ENCODE assay signal across 17 cellular contexts in the genomic region with DNA sequence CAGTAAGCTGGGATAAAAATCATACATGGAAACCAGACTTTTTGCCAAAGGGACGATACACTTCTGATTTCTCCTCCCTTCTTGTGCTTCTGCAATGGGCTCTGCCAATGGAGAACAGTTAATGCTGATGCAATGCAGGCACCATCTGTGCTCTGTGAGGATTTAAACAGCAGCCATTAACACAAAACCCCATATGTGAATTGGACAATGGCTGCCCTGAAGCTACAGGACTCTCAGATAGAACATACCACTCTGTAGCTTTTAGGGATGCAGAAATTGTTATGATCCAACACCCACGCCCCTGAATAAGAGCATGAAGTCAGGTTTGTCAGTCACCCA.
A peak's percentile ranks its signal among the peaks of the same experiment; 100 is the strongest.
DNase-seq lines count a peak whose midpoint lies in the region; ATAC-seq and TF ChIP-seq lines count a peak whose summit lies in the region.
"Had no signal": no experiment of that assay in that cellular context is flagged by ENCODE, and none has a peak within 500 bp of the region (broad histone marks: within the 10 kb centered on the region; RNA-seq: fewer than 3 reads in every experiment).

No MANE protein-coding gene starts in this region.

- H3K27ac Mint-ChIP-seq in activated naive CD4-positive, alpha-beta T cell treated with anti-CD3 and anti-CD28 coated beads for 36 hours = peak overlapping the region; percentile 82
- H3K27ac Mint-ChIP-seq in activated naive CD8-positive, alpha-beta T cell = peak overlapping the region; percentile 84
- H3K27ac Mint-ChIP-seq in stimulated activated memory B cell treated with anti-CD40 and anti-IgM and Interleukin-4, amounts not matched to agents 10 μg/mL and 1 μg/mL and 100 μg/mL, for 72 hours = peak overlapping the region; percentile 50

- peaks cover 71% of the 10 kb centered on the region for H3K4me1 Mint-ChIP-seq in activated naive CD4-positive, alpha-beta T cell treated with anti-CD3 and anti-CD28 coated beads for 36 hours (ENCODE audit: low read depth)
- H3K4me1 Mint-ChIP-seq in activated naive CD8-positive, alpha-beta T cell (ENCODE audit: low read depth) = peaks cover 74% of the 10 kb centered on the region
- H3K4me1 Mint-ChIP-seq in stimulated activated memory B cell treated with anti-CD40 and anti-IgM and Interleukin-4, amounts not matched to agents 10 μg/mL and 1 μg/mL and 100 μg/mL, for 72 hours = peaks cover 45% of the 10 kb centered on the region

- TF ChIP-seq CTCF in testis (IDR thresholded peaks at IDR 0.05) = no peak

- H3K4me3 Mint-ChIP-seq in activated naive CD4-positive, alpha-beta T cell treated with anti-CD3 and anti-CD28 coated beads for 36 hours = no peak overlapping the region
- H3K4me3 Mint-ChIP-seq in activated naive CD8-positive, alpha-beta T cell = no peak overlapping the region
- no peak overlapping the region for H3K4me3 Mint-ChIP-seq in stimulated activated memory B cell treated with anti-CD40 and anti-IgM and Interleukin-4, amounts not matched to agents 10 μg/mL and 1 μg/mL and 100 μg/mL, for 72 hours
- H3K4me3 Mint-ChIP-seq: CD4-positive, CD25-positive, alpha-beta regulatory T cell had no signal

- H3K4me1 ChIP-seq in testis = no peaks in the 10 kb centered on the region
- H3K4me1 ChIP-seq: right lobe of liver had no signal

- TF ChIP-seq POLR2A in testis (IDR thresholded peaks at IDR 0.05) = no peak

- no peak for ATAC-seq in stimulated activated memory B cell treated with anti-CD40 and anti-IgM and Interleukin-4, amounts not matched to agents 10 μg/mL and 1 μg/mL and 100 μg/mL, for 72 hours
- ATAC-seq: left lobe of liver, right lobe of liver had no signal

- 73 to 81% methylated on average over 2 of the region's 2 CpGs for WGBS in testis, 2 donors

- H3K27me3 Mint-ChIP-seq in activated naive CD4-positive, alpha-beta T cell treated with anti-CD3 and anti-CD28 coated beads for 36 hours (ENCODE audit: low read depth) = no peaks in the 10 kb centered on the region
- H3K27me3 Mint-ChIP-seq in activated naive CD8-positive, alpha-beta T cell = no peaks in the 10 kb centered on the region
- H3K27me3 Mint-ChIP-seq in stimulated activated memory B cell treated with anti-CD40 and anti-IgM and Interleukin-4, amounts not matched to agents 10 μg/mL and 1 μg/mL and 100 μg/mL, for 72 hours = no peaks in the 10 kb centered on the region

- H3K9me3 ChIP-seq in testis = no peaks in the 10 kb centered on the region
- H3K9me3 ChIP-seq: right lobe of liver had no signal

- peaks cover 34% of the 10 kb centered on the region for H3K36me3 Mint-ChIP-seq in activated naive CD4-positive, alpha-beta T cell treated with anti-CD3 and anti-CD28 coated beads for 36 hours (ENCODE audit: low read depth)
- H3K36me3 Mint-ChIP-seq in activated naive CD8-positive, alpha-beta T cell = peaks cover 34% of the 10 kb centered on the region
- H3K36me3 Mint-ChIP-seq in stimulated activated memory B cell treated with anti-CD40 and anti-IgM and Interleukin-4, amounts not matched to agents 10 μg/mL and 1 μg/mL and 100 μg/mL, for 72 hours = peaks cover 42% of the 10 kb centered on the region

- intact Hi-C loops in activated naive CD4-positive, alpha-beta T cell treated with anti-CD3 and anti-CD28 coated beads for 36 hours (cut with micrococcal nuclease) = no loop called here
- intact Hi-C loops in testis (cut with DNase I; ENCODE audit: low total_unique reads) = loop anchor here (5.0 kb wide), 1 partner anchor 426 kb away; no protein-coding TSS in a partner anchor

- no peak overlapping the region for H3K4me3 ChIP-seq in testis
- H3K4me3 ChIP-seq: right lobe of liver had no signal

- DNase-seq in activated naive CD4-positive, alpha-beta T cell treated with anti-CD3 and anti-CD28 coated beads for 36 hours = no peak
- DNase-seq in activated naive CD4-positive, alpha-beta T cell (lab: John Stamatoyannopoulos, UW) = no peak
- DNase-seq in NCI-H82 (lab: John Stamatoyannopoulos, UW) = peak; percentile 87
- DNase-seq in testis = no peak
- no peak for DNase-seq in NOMO-1 treated with dmso at 0.1 percent for 144 hours (lab: John Stamatoyannopoulos, UW; ENCODE audit: unreplicated experiment)
- no peak for DNase-seq in NCI-H748 treated with DMSO at 0.1 percent for 48 hours (lab: John Stamatoyannopoulos, UW)
- DNase-seq: ACHN; activated gamma-delta T cell treated with Interleukin-2 at 50 U/mL for 16 hours; brain microvascular endothelial cell; CD4-positive, CD25-positive, alpha-beta regulatory T cell; dermis blood vessel endothelial cell; NCI-H1436 treated with DMSO at 0.1 percent for 48 hours; right lobe of liver had no signal

- no peaks in the 10 kb centered on the region for H3K36me3 ChIP-seq in testis (ENCODE audit: low read depth, missing control alignments)
- H3K36me3 ChIP-seq: brain microvascular endothelial cell, right lobe of liver had no signal

- H3K27me3 ChIP-seq in testis = no peaks in the 10 kb centered on the region
- H3K27me3 ChIP-seq: brain microvascular endothelial cell, right lobe of liver had no signal

- no peaks in the 10 kb centered on the region for H3K9me3 Mint-ChIP-seq in activated naive CD4-positive, alpha-beta T cell treated with anti-CD3 and anti-CD28 coated beads for 36 hours
- no peaks in the 10 kb centered on the region for H3K9me3 Mint-ChIP-seq in activated naive CD8-positive, alpha-beta T cell (ENCODE audit: low read depth)
- no peaks in the 10 kb centered on the region for H3K9me3 Mint-ChIP-seq in stimulated activated memory B cell treated with anti-CD40 and anti-IgM and Interleukin-4, amounts not matched to agents 10 μg/mL and 1 μg/mL and 100 μg/mL, for 72 hours
- H3K9me3 Mint-ChIP-seq: CD4-positive, CD25-positive, alpha-beta regulatory T cell had no signal

- H3K27ac ChIP-seq in testis = no peak overlapping the region
- H3K27ac ChIP-seq: brain microvascular endothelial cell, epithelial cell of prostate, right lobe of liver had no signal

- CTCF ChIA-PET in activated naive CD4-positive, alpha-beta T cell treated with anti-CD3 and anti-CD28 coated beads for 36 hours (lab: Charles Lee) = interaction anchor here (0.9 to 2.1 kb wide), 5 partner anchors 11 to 210 kb away, joined by 3 to 11 read pairs (median 5); no protein-coding TSS in a partner anchor
